In genomic region chr15:78149805-78150751, GRCh38 we compare ENCODE assay signal across 9 cellular contexts. TPM values are rescaled to one million over a fixed set of nuclear protein-coding genes. Genes with fewer than 3 reads are reported as not detected.
DNase-seq lines count a peak whose midpoint lies in the region; ATAC-seq and TF ChIP-seq lines count a peak whose summit lies in the region.
"Had no signal": no experiment of that assay in that cellular context is flagged by ENCODE, and none has a peak within 500 bp of the region (broad histone marks: within the 10 kb centered on the region; RNA-seq: fewer than 3 reads in every experiment).

No MANE protein-coding gene starts in this region.

- H3K9me3 ChIP-seq in MG63 (no peaks in the 10 kb centered on the region), iPS-18c (ENCODE audit: control insufficient read depth, insufficient read depth, low read length) (no peaks in the 10 kb centered on the region), spleen (no peaks in the 10 kb centered on the region)

- peaks cover 15 to 69% (median 30%) of the 10 kb centered on the region in 6 donors for H3K4me1 ChIP-seq in spleen

- no peaks in the 10 kb centered on the region for H3K9me3 Mint-ChIP-seq in activated naive CD4-positive, alpha-beta T cell treated with anti-CD3 and anti-CD28 coated beads, Interleukin-2, amount 10 ng/mL, durations not matched to agents 7 days and 5 days
- H3K9me3 Mint-ChIP-seq in activated naive CD8-positive, alpha-beta T cell treated with anti-CD3 and anti-CD28 coated beads, Interleukin-2, amount 50 U/mL, for 24 hours = no peaks in the 10 kb centered on the region

- TF ChIP-seq POLR2A in spleen (IDR thresholded peaks at IDR 0.05) = no peak

- 11 to 25% (median 13%) methylated on average over 10 to 20 of the region's 20 CpGs for WGBS in spleen, 5 donors

- peak overlapping the region; percentile 86 for H3K27ac Mint-ChIP-seq in activated naive CD4-positive, alpha-beta T cell treated with anti-CD3 and anti-CD28 coated beads, Interleukin-2, amount 10 ng/mL, durations not matched to agents 7 days and 5 days
- peak overlapping the region; percentile 79 for H3K27ac Mint-ChIP-seq in activated naive CD8-positive, alpha-beta T cell treated with anti-CD3 and anti-CD28 coated beads, Interleukin-2, amount 50 U/mL, for 24 hours

- peak overlapping the region; percentile 48 to 94 (median 88) for H3K27ac ChIP-seq in spleen

- ATAC-seq in activated naive CD8-positive, alpha-beta T cell treated with anti-CD3 and anti-CD28 coated beads, Interleukin-2, amount 50 U/mL, for 24 hours = no peak
- ATAC-seq in activated CD4-positive, CD25-positive, alpha-beta regulatory T cell treated with anti-CD3 and anti-CD28 coated beads, Interleukin-2, amount 50 U/mL, for 24 hours = no peak

- CTCF ChIA-PET in activated naive CD4-positive, alpha-beta T cell treated with anti-CD3 and anti-CD28 coated beads, Interleukin-2, amount 10 ng/mL, durations not matched to agents 7 days and 5 days (lab: Charles Lee) = interaction anchor here (1.6 to 2.9 kb wide), 2 partner anchors 26 to 45 kb away, joined by 4 to 11 read pairs; no protein-coding TSS in a partner anchor

- peak overlapping the region; percentile 90 for H3K4me3 Mint-ChIP-seq in activated naive CD4-positive, alpha-beta T cell treated with anti-CD3 and anti-CD28 coated beads, Interleukin-2, amount 10 ng/mL, durations not matched to agents 7 days and 5 days
- peak overlapping the region; percentile 87 for H3K4me3 Mint-ChIP-seq in activated naive CD8-positive, alpha-beta T cell treated with anti-CD3 and anti-CD28 coated beads, Interleukin-2, amount 50 U/mL, for 24 hours

- no peak for TF ChIP-seq CTCF in spleen (IDR thresholded peaks at IDR 0.05 in 8 of 11, conservative IDR thresholded peaks at IDR 0.05 in 3 of 11)

- intact Hi-C loops in spleen (cut with DNase I; ENCODE audit: low total_unique reads) = no loop called here

- no peaks in the 10 kb centered on the region for H3K27me3 ChIP-seq in MG63
- H3K27me3 ChIP-seq in spleen (replicated peaks in 1 of 7) = no peaks in the 10 kb centered on the region

- peaks cover 48% of the 10 kb centered on the region for H3K4me1 Mint-ChIP-seq in activated naive CD4-positive, alpha-beta T cell treated with anti-CD3 and anti-CD28 coated beads, Interleukin-2, amount 10 ng/mL, durations not matched to agents 7 days and 5 days
- H3K4me1 Mint-ChIP-seq in activated naive CD8-positive, alpha-beta T cell treated with anti-CD3 and anti-CD28 coated beads, Interleukin-2, amount 50 U/mL, for 24 hours = peaks cover 46% of the 10 kb centered on the region

- no peaks in the 10 kb centered on the region for H3K27me3 Mint-ChIP-seq in activated naive CD4-positive, alpha-beta T cell treated with anti-CD3 and anti-CD28 coated beads, Interleukin-2, amount 10 ng/mL, durations not matched to agents 7 days and 5 days
- H3K27me3 Mint-ChIP-seq in activated naive CD8-positive, alpha-beta T cell treated with anti-CD3 and anti-CD28 coated beads, Interleukin-2, amount 50 U/mL, for 24 hours = no peaks in the 10 kb centered on the region

- H3K36me3 Mint-ChIP-seq in activated naive CD4-positive, alpha-beta T cell treated with anti-CD3 and anti-CD28 coated beads, Interleukin-2, amount 10 ng/mL, durations not matched to agents 7 days and 5 days = peaks cover 15% of the 10 kb centered on the region
- peaks cover 18% of the 10 kb centered on the region for H3K36me3 Mint-ChIP-seq in activated naive CD8-positive, alpha-beta T cell treated with anti-CD3 and anti-CD28 coated beads, Interleukin-2, amount 50 U/mL, for 24 hours (ENCODE audit: low read depth)

- H3K4me3 ChIP-seq in MG63 (peak overlapping the region; percentile 81), iPS-18c (ENCODE audit: insufficient read depth, low read depth, low read length) (peak overlapping the region; percentile 92), spleen (peak overlapping the region; percentile 49 to 96 (median 80))

- no peak for DNase-seq in activated naive CD4-positive, alpha-beta T cell treated with anti-CD3 and anti-CD28 coated beads, Interleukin-2, amount 10 ng/mL, durations not matched to agents 7 days and 5 days
- DNase-seq in activated naive CD4-positive, alpha-beta T cell treated with anti-CD3 and anti-CD28 coated beads, Interleukin-2, amount 50 U/mL, for 16 hours = no peak
- DNase-seq in MG63 (no peak), spleen (no peak), Kasumi-1 (lab: John Stamatoyannopoulos, UW) (no peak)
- no peak for DNase-seq in activated naive CD8-positive, alpha-beta T cell treated with anti-CD3 and anti-CD28 coated beads, Interleukin-2, amount 50 U/mL, for 24 hours

- peaks cover 8% of the 10 kb centered on the region for H3K36me3 ChIP-seq in MG63
- peaks cover 0 to 6% (median 0%) of the 10 kb centered on the region in 6 donors for H3K36me3 ChIP-seq in spleen

RNA-seq across cellular contexts. Expression of gene IDH3A, which starts 0.9 kb away (rescaled TPM):
- total RNA-seq in MG63 (2014; rRNA removed; shearing (Covaris generic); ENCODE audit: low replicate concordance) = 67.3 and 87.9 TPM in 2 replicates
- 10 to 100 TPM; 63.9 to 90.7 (median 74.0) TPM for total RNA-seq in spleen
- polyA plus RNA-seq in spleen = 10 to 100 TPM; 27.6 to 36.5 (median 31.7) TPM

RNA-seq across cellular contexts. Expression of gene CIB2, which starts 18.8 kb away (rescaled TPM):
- 4.0 and 8.0 TPM in 2 replicates for total RNA-seq in MG63 (2014; rRNA removed; shearing (Covaris generic); ENCODE audit: low replicate concordance)
- total RNA-seq in spleen = 1 to 10 TPM; 1.0 to 5.0 (median 3.5) TPM
- 1 to 10 TPM; 1.7 to 3.2 (median 3.1) TPM for polyA plus RNA-seq in spleen

RNA-seq across cellular contexts. Expression of gene SH2D7, which starts 57.7 kb away (rescaled TPM):
- total RNA-seq in MG63 (2014; rRNA removed; shearing (Covaris generic); ENCODE audit: low replicate concordance) = not detected in 2 replicates
- total RNA-seq in spleen = not detected
- polyA plus RNA-seq in spleen = not detected
- total RNA-seq: lung microvascular endothelial cell had no signal
